ENCODE assay signal across 1 cellular context in genomic region chr17:17387461-17388362, GRCh38.
TF ChIP-seq lines count a peak whose summit lies in the region.

No MANE protein-coding gene starts in this region.

TF ChIP-seq in HepG2, 621 proteins besides CTCF, POLR2A, EP300 and RAD21 (continued from another document and continues in another):
- TF ChIP-seq DMTF1 (CRISPR knock-in tag; IDR thresholded peaks at IDR 0.05) (no peak), KDM1A (CRISPR knock-in tag; IDR thresholded peaks at IDR 0.05) (no peak), ZNF510 (CRISPR knock-in tag; IDR thresholded peaks at IDR 0.05; ENCODE audit: low read depth) (no peak), MAFK (conservative IDR thresholded peaks at IDR 0.05 in 1 of 2, IDR thresholded peaks at IDR 0.05 in 1 of 2; ENCODE audit: low read length in 2 of 2) (no peak), PAX8 (CRISPR knock-in tag; IDR thresholded peaks at IDR 0.05; ENCODE audit: borderline replicate concordance) (no peak), THAP9 (CRISPR knock-in tag; IDR thresholded peaks at IDR 0.05; ENCODE audit: borderline replicate concordance) (peak; percentile 37; the same call in 1 of the 2 replicates), ATRX (CRISPR knock-in tag; IDR thresholded peaks at IDR 0.05; ENCODE audit: borderline replicate concordance) (no peak), CBX2 (IDR thresholded peaks at IDR 0.05; ENCODE audit: low read depth, low read length) (no peak), CBX2 (CRISPR knock-in tag; IDR thresholded peaks at IDR 0.05; ENCODE audit: low read depth) (no peak), ZNF460 (CRISPR knock-in tag; IDR thresholded peaks at IDR 0.05; ENCODE audit: borderline replicate concordance) (no peak), FOXM1 (CRISPR knock-in tag; IDR thresholded peaks at IDR 0.05) (no peak), ZNF720 (CRISPR knock-in tag; IDR thresholded peaks at IDR 0.05) (no peak), ZNF709 (CRISPR knock-in tag; IDR thresholded peaks at IDR 0.05) (no peak), NR0B2 (CRISPR knock-in tag; IDR thresholded peaks at IDR 0.05) (no peak), NR2C2 (CRISPR knock-in tag; IDR thresholded peaks at IDR 0.05; ENCODE audit: borderline replicate concordance) (peak; percentile 69), HOXA9 (CRISPR knock-in tag; IDR thresholded peaks at IDR 0.05; ENCODE audit: borderline replicate concordance) (no peak), ZNF777 (CRISPR knock-in tag; IDR thresholded peaks at IDR 0.05) (no peak), TBX3 (IDR thresholded peaks at IDR 0.05; ENCODE audit: borderline replicate concordance) (no peak), ZNF496 (CRISPR knock-in tag; IDR thresholded peaks at IDR 0.05; ENCODE audit: insufficient replicate concordance) (no peak), PTBP1 (IDR thresholded peaks at IDR 0.05; ENCODE audit: low read depth, low read length, poor library complexity, severe bottlenecking) (no peak), ZNF552 (CRISPR knock-in tag; IDR thresholded peaks at IDR 0.05; ENCODE audit: borderline replicate concordance) (no peak), KLF12 (CRISPR knock-in tag; IDR thresholded peaks at IDR 0.05; ENCODE audit: borderline replicate concordance) (no peak), ZNF180 (CRISPR knock-in tag; IDR thresholded peaks at IDR 0.05; ENCODE audit: borderline replicate concordance, low read depth) (no peak), HCFC1 (IDR thresholded peaks at IDR 0.05; ENCODE audit: low read depth, low read length) (no peak), ZNF713 (CRISPR knock-in tag; IDR thresholded peaks at IDR 0.05) (no peak), PHF8 (CRISPR knock-in tag; IDR thresholded peaks at IDR 0.05) (no peak), SIN3A (IDR thresholded peaks at IDR 0.05; ENCODE audit: borderline replicate concordance, low read depth, low read length) (no peak), DRAP1 (CRISPR knock-in tag; IDR thresholded peaks at IDR 0.05) (no peak), NBN (conservative IDR thresholded peaks at IDR 0.05) (no peak), TBX2 (CRISPR knock-in tag; IDR thresholded peaks at IDR 0.05; ENCODE audit: borderline replicate concordance) (0 out of 2 replicates have a peak, but pooled peaks have one; percentile 35), TGIF2 (CRISPR knock-in tag; IDR thresholded peaks at IDR 0.05) (no peak), ZNF788 (CRISPR knock-in tag; IDR thresholded peaks at IDR 0.05; ENCODE audit: borderline replicate concordance) (no peak; the same call in 1 of the 2 replicates), IRX3 (CRISPR knock-in tag; IDR thresholded peaks at IDR 0.05; ENCODE audit: borderline replicate concordance, low read depth) (no peak), NCOR1 (IDR thresholded peaks at IDR 0.05; ENCODE audit: borderline replicate concordance, low read length) (no peak), ZNF317 (CRISPR knock-in tag; IDR thresholded peaks at IDR 0.05) (no peak), NCOA5 (CRISPR knock-in tag; IDR thresholded peaks at IDR 0.05) (no peak), SAFB2 (CRISPR knock-in tag; IDR thresholded peaks at IDR 0.05; ENCODE audit: borderline replicate concordance, low read depth) (no peak), HNRNPUL1 (IDR thresholded peaks at IDR 0.05; ENCODE audit: low read depth, low read length) (no peak), ZNF629 (CRISPR knock-in tag; conservative IDR thresholded peaks at IDR 0.05) (no peak), PCBP1 (IDR thresholded peaks at IDR 0.05; ENCODE audit: borderline replicate concordance, low read depth, low read length) (no peak), PLRG1 (conservative IDR thresholded peaks at IDR 0.05) (no peak)
- TF ChIP-seq, protein P1, sequence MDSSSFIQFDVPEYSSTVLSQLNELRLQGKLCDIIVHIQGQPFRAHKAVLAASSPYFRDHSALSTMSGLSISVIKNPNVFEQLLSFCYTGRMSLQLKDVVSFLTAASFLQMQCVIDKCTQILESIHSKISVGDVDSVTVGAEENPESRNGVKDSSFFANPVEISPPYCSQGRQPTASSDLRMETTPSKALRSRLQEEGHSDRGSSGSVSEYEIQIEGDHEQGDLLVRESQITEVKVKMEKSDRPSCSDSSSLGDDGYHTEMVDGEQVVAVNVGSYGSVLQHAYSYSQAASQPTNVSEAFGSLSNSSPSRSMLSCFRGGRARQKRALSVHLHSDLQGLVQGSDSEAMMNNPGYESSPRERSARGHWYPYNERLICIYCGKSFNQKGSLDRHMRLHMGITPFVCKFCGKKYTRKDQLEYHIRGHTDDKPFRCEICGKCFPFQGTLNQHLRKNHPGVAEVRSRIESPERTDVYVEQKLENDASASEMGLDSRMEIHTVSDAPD (CRISPR knock-in tag; IDR thresholded peaks at IDR 0.05), result 0 out of 2 replicates have a peak, but pooled peaks have one; percentile 54
- TF ChIP-seq, protein P2, sequence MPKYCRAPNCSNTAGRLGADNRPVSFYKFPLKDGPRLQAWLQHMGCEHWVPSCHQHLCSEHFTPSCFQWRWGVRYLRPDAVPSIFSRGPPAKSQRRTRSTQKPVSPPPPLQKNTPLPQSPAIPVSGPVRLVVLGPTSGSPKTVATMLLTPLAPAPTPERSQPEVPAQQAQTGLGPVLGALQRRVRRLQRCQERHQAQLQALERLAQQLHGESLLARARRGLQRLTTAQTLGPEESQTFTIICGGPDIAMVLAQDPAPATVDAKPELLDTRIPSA (CRISPR knock-in tag; IDR thresholded peaks at IDR 0.05; ENCODE audit: borderline replicate concordance), result no peak
- TF ChIP-seq, protein P3, sequence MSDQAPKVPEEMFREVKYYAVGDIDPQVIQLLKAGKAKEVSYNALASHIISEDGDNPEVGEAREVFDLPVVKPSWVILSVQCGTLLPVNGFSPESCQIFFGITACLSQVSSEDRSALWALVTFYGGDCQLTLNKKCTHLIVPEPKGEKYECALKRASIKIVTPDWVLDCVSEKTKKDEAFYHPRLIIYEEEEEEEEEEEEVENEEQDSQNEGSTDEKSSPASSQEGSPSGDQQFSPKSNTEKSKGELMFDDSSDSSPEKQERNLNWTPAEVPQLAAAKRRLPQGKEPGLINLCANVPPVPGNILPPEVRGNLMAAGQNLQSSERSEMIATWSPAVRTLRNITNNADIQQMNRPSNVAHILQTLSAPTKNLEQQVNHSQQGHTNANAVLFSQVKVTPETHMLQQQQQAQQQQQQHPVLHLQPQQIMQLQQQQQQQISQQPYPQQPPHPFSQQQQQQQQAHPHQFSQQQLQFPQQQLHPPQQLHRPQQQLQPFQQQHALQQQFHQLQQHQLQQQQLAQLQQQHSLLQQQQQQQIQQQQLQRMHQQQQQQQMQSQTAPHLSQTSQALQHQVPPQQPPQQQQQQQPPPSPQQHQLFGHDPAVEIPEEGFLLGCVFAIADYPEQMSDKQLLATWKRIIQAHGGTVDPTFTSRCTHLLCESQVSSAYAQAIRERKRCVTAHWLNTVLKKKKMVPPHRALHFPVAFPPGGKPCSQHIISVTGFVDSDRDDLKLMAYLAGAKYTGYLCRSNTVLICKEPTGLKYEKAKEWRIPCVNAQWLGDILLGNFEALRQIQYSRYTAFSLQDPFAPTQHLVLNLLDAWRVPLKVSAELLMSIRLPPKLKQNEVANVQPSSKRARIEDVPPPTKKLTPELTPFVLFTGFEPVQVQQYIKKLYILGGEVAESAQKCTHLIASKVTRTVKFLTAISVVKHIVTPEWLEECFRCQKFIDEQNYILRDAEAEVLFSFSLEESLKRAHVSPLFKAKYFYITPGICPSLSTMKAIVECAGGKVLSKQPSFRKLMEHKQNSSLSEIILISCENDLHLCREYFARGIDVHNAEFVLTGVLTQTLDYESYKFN (CRISPR knock-in tag; conservative IDR thresholded peaks at IDR 0.05), result 0 out of 2 replicates have a peak, but pooled peaks have one; percentile 32
- TF ChIP-seq, protein P4, sequence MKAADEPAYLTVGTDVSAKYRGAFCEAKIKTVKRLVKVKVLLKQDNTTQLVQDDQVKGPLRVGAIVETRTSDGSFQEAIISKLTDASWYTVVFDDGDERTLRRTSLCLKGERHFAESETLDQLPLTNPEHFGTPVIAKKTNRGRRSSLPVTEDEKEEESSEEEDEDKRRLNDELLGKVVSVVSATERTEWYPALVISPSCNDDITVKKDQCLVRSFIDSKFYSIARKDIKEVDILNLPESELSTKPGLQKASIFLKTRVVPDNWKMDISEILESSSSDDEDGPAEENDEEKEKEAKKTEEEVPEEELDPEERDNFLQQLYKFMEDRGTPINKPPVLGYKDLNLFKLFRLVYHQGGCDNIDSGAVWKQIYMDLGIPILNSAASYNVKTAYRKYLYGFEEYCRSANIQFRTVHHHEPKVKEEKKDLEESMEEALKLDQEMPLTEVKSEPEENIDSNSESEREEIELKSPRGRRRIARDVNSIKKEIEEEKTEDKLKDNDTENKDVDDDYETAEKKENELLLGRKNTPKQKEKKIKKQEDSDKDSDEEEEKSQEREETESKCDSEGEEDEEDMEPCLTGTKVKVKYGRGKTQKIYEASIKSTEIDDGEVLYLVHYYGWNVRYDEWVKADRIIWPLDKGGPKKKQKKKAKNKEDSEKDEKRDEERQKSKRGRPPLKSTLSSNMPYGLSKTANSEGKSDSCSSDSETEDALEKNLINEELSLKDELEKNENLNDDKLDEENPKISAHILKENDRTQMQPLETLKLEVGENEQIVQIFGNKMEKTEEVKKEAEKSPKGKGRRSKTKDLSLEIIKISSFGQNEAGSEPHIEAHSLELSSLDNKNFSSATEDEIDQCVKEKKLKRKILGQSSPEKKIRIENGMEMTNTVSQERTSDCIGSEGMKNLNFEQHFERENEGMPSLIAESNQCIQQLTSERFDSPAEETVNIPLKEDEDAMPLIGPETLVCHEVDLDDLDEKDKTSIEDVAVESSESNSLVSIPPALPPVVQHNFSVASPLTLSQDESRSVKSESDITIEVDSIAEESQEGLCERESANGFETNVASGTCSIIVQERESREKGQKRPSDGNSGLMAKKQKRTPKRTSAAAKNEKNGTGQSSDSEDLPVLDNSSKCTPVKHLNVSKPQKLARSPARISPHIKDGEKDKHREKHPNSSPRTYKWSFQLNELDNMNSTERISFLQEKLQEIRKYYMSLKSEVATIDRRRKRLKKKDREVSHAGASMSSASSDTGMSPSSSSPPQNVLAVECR (CRISPR knock-in tag; IDR thresholded peaks at IDR 0.05; ENCODE audit: borderline replicate concordance), result peak; percentile 22; the same call in 1 of the 2 replicates
- TF ChIP-seq, protein P5, sequence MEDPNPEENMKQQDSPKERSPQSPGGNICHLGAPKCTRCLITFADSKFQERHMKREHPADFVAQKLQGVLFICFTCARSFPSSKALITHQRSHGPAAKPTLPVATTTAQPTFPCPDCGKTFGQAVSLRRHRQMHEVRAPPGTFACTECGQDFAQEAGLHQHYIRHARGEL (CRISPR knock-in tag; IDR thresholded peaks at IDR 0.05), result no peak
- TF ChIP-seq, protein P6, sequence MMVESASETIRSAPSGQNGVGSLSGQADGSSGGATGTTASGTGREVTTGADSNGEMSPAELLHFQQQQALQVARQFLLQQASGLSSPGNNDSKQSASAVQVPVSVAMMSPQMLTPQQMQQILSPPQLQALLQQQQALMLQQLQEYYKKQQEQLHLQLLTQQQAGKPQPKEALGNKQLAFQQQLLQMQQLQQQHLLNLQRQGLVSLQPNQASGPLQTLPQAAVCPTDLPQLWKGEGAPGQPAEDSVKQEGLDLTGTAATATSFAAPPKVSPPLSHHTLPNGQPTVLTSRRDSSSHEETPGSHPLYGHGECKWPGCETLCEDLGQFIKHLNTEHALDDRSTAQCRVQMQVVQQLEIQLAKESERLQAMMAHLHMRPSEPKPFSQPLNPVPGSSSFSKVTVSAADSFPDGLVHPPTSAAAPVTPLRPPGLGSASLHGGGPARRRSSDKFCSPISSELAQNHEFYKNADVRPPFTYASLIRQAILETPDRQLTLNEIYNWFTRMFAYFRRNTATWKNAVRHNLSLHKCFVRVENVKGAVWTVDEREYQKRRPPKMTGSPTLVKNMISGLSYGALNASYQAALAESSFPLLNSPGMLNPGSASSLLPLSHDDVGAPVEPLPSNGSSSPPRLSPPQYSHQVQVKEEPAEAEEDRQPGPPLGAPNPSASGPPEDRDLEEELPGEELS (CRISPR knock-in tag; IDR thresholded peaks at IDR 0.05), result no peak
